1 cellular context compared by ENCODE assay signal in genomic region chr20:50387996-50388332, GRCh38.
A peak's percentile ranks its signal among the peaks of the same experiment; 100 is the strongest.
TF ChIP-seq lines count a peak whose summit lies in the region.

No MANE protein-coding gene starts in this region.

TF ChIP-seq in K562, 482 proteins besides CTCF, POLR2A, EP300 and RAD21 (continued from another document):
- TF ChIP-seq, protein P1, sequence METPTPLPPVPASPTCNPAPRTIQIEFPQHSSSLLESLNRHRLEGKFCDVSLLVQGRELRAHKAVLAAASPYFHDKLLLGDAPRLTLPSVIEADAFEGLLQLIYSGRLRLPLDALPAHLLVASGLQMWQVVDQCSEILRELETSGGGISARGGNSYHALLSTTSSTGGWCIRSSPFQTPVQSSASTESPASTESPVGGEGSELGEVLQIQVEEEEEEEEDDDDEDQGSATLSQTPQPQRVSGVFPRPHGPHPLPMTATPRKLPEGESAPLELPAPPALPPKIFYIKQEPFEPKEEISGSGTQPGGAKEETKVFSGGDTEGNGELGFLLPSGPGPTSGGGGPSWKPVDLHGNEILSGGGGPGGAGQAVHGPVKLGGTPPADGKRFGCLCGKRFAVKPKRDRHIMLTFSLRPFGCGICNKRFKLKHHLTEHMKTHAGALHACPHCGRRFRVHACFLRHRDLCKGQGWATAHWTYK (CRISPR knock-in tag; IDR thresholded peaks at IDR 0.05): no peak
- TF ChIP-seq, protein P2, sequence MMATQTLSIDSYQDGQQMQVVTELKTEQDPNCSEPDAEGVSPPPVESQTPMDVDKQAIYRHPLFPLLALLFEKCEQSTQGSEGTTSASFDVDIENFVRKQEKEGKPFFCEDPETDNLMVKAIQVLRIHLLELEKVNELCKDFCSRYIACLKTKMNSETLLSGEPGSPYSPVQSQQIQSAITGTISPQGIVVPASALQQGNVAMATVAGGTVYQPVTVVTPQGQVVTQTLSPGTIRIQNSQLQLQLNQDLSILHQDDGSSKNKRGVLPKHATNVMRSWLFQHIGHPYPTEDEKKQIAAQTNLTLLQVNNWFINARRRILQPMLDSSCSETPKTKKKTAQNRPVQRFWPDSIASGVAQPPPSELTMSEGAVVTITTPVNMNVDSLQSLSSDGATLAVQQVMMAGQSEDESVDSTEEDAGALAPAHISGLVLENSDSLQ (IDR thresholded peaks at IDR 0.05): peak; percentile 51; the same call in 1 of the 2 replicates
- TF ChIP-seq ZNF24 (IDR thresholded peaks at IDR 0.05) (no peak), CBFA2T3 (IDR thresholded peaks at IDR 0.05) (0 out of 2 replicates have a peak, but pooled peaks have one; percentile 13), MYNN (IDR thresholded peaks at IDR 0.05) (0 out of 2 replicates have a peak, but pooled peaks have one; percentile 12), MYNN (CRISPR knock-in tag; IDR thresholded peaks at IDR 0.05) (no peak)
